6 cellular contexts compared by ENCODE assay signal in the genomic region with DNA sequence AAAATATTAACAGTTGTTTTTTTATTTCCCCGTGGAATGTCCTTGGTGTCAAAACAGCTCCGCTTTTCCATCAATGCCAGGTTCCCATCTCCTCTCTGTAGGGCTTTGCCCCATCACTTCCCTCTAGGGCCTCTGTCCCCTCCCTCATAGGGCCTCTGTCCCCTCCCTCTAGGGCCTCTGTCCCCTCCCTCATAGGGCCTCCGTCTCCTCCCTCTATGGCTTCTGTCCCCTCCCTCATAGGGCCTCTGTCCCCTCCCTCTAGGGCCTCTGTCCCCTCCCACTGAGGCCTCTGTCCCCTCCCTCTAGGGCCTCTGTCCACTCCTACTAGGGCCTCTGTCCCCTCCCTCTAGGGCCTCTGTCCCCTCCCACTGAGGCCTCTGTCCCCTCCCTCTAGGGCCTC. TPM values are rescaled to one million over a fixed set of nuclear protein-coding genes. Genes with fewer than 3 reads are reported as not detected.
"Had no signal": no experiment of that assay in that cellular context is flagged by ENCODE, and none has a peak within 500 bp of the region (broad histone marks: within the 10 kb centered on the region; RNA-seq: fewer than 3 reads in every experiment).

No MANE protein-coding gene starts in this region.

RNA-seq across cellular contexts. Expression of a gene that starts 47.6 kb away (rescaled TPM):
- total RNA-seq: LHCN-M2, MCF 10A, NCI-H460, Right ventricle myocardium superior, SJSA1 had no signal
- polyA plus RNA-seq: IgD-negative memory B cell had no signal
